13 cellular contexts compared by ENCODE assay signal in the genomic region with DNA sequence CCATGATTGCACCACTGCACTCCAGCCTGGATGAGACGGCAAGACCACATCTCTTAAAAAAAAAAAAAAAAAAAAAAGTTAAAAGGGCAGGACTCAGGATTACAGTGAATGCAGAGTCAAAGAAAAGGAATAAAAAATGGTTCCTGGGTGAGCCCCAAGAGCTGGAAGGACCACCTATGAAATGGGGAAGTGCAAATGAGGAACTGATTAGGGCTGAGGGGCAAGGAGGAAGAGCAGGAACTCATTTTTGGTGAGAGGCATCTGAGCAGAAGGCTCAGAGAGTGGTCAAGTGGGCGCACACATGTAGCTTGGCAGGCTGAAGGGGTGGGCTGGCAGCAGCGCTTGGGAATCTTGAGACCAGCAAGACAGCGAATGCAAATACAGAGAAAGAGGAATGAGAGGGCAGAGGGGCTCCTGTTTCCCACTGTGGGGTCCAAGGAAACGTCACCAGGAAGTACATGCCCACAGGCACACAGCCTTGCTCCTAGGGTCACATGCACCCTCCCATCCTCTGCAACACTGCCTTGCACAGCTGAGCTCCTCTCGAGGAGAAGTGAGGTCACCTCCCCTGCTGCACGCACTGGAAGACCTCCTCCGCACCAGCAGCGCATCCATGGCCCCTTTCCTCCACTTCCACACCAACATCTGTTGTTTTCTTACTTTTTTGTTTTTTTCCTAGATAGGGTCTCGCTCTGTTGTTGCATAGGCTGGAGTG. TPM values are rescaled to one million over a fixed set of nuclear protein-coding genes. Genes with fewer than 3 reads are reported as not detected.
DNase-seq lines count a peak whose midpoint lies in the region; ATAC-seq, FAIRE-seq and TF ChIP-seq lines count a peak whose summit lies in the region.
"Had no signal": no experiment of that assay in that cellular context is flagged by ENCODE, and none has a peak within 500 bp of the region (broad histone marks: within the 10 kb centered on the region; RNA-seq: fewer than 3 reads in every experiment).

No MANE protein-coding gene starts in this region.

- H3K9me3 ChIP-seq in K562 (replicated peaks; ENCODE audit: control insufficient read depth, insufficient read depth, low read depth, low read length) (no peaks in the 10 kb centered on the region), suprapubic skin (no peaks in the 10 kb centered on the region)

- H3K9ac ChIP-seq in K562 (ENCODE audit: insufficient read depth in 1 of 2, low read depth in 2 of 2, low read length in 2 of 2), result no peak overlapping the region

- DNase-seq in Ammon's horn (ENCODE audit: low spot score) (peak; percentile 21), HL-60 (ENCODE audit: low read depth in 1 of 2, low spot score in 1 of 2) (peak in 1 of 2 experiments; percentile 87), K562 (ENCODE audit: extremely low read depth in 1 of 4, low spot score in 3 of 4) (no peak), suprapubic skin (ENCODE audit: low spot score in 2 of 2) (no peak), superior temporal gyrus (ENCODE audit: extremely low spot score) (no peak), NCI-H2196 (lab: John Stamatoyannopoulos, UW; ENCODE audit: unreplicated experiment) (no peak)
- DNase-seq in activated CD4-positive, alpha-beta T cell treated with anti-CD3 and anti-CD28 coated beads, Interleukin-2, amount 10 ng/mL, durations not matched to agents 7 days and 5 days, result no peak
- DNase-seq: activated gamma-delta T cell; CD4-positive, CD25-positive, alpha-beta regulatory T cell; HFFc6; NCI-H526 treated with DMSO at 0.1 percent for 48 hours had no signal

- POLR2A ChIA-PET in K562 (lab: Yijun Ruan, JAX), result no interaction called here
- POLR2A ChIA-PET in activated CD4-positive, alpha-beta T cell treated with anti-CD3 and anti-CD28 coated beads, Interleukin-2, amount 10 ng/mL, durations not matched to agents 7 days and 5 days (lab: Charles Lee), result no interaction called here

- H3K27me3 Mint-ChIP-seq in activated CD4-positive, alpha-beta T cell treated with anti-CD3 and anti-CD28 coated beads, Interleukin-2, amount 10 ng/mL, durations not matched to agents 7 days and 5 days, result no peaks in the 10 kb centered on the region
- H3K27me3 Mint-ChIP-seq: CD4-positive, CD25-positive, alpha-beta regulatory T cell had no signal

- intact Hi-C loops in K562 (cut with micrococcal nuclease), result no loop called here

- no peak for TF ChIP-seq RAD21 in K562 (CRISPR knock-in tag; conservative IDR thresholded peaks at IDR 0.05 in 1 of 2, IDR thresholded peaks at IDR 0.05 in 1 of 2)

- no peak for TF ChIP-seq EP300 in K562 (IDR thresholded peaks at IDR 0.05; ENCODE audit: low read length)
- TF ChIP-seq EP300 in suprapubic skin (IDR thresholded peaks at IDR 0.05), result no peak

- H3K36me3 ChIP-seq in K562 (ENCODE audit: control insufficient read depth, insufficient read depth, low read length), result peaks cover 14% of the 10 kb centered on the region
- no peaks in the 10 kb centered on the region for H3K36me3 ChIP-seq in suprapubic skin

- TF ChIP-seq CTCF in HL-60 (IDR thresholded peaks at IDR 0.05; ENCODE audit: insufficient read depth, low read length) (no peak), K562 (IDR thresholded peaks at IDR 0.05 in 2 of 3, conservative IDR thresholded peaks at IDR 0.05 in 1 of 3; ENCODE audit: insufficient read depth in 2 of 3, low read depth in 1 of 3, low read length in 3 of 3) (no peak), suprapubic skin (IDR thresholded peaks at IDR 0.05) (no peak)

- H4K20me1 ChIP-seq in K562 (replicated peaks; ENCODE audit: control insufficient read depth, insufficient read depth, low read length), result no peaks in the 10 kb centered on the region

- H3K4me1 Mint-ChIP-seq in activated CD4-positive, alpha-beta T cell treated with anti-CD3 and anti-CD28 coated beads, Interleukin-2, amount 10 ng/mL, durations not matched to agents 7 days and 5 days, result peaks cover 2% of the 10 kb centered on the region

- in situ Hi-C loops in K562 (cut with MboI), result no loop called here

- H3K36me3 Mint-ChIP-seq in activated CD4-positive, alpha-beta T cell treated with anti-CD3 and anti-CD28 coated beads, Interleukin-2, amount 10 ng/mL, durations not matched to agents 7 days and 5 days (ENCODE audit: low read depth), result peaks cover 18% of the 10 kb centered on the region

- TF ChIP-seq POLR2A in K562 (conservative IDR thresholded peaks at IDR 0.05) (no peak), suprapubic skin (IDR thresholded peaks at IDR 0.05) (no peak)

- H3K9me1 ChIP-seq in K562 (ENCODE audit: control insufficient read depth, insufficient read depth, low read length), result no peaks in the 10 kb centered on the region

- no peak overlapping the region for H3K27ac Mint-ChIP-seq in activated CD4-positive, alpha-beta T cell treated with anti-CD3 and anti-CD28 coated beads, Interleukin-2, amount 10 ng/mL, durations not matched to agents 7 days and 5 days
- H3K27ac Mint-ChIP-seq: HFFc6 had no signal

- ATAC-seq in GM18868 (IDR thresholded peaks at IDR 0.05; ENCODE audit: unreplicated experiment), result peak; percentile 78
- no peak for ATAC-seq in K562

- 68% methylated on average over 5 of the region's 10 CpGs for WGBS in K562 (ENCODE audit: insufficient coverage, low coverage, missing lambda C conversion rate)
- whole genome bisulfite sequencing in suprapubic skin, result 76% methylated on average over 10 of the region's 10 CpGs

- H3K4me3 ChIP-seq in HL-60 (replicated peaks; ENCODE audit: insufficient read depth, low read length) (no peak overlapping the region), K562 (no peak overlapping the region), suprapubic skin (no peak overlapping the region)
- H3K4me3 ChIP-seq: dorsolateral prefrontal cortex had no signal

- no peaks in the 10 kb centered on the region for H3K79me2 ChIP-seq in K562 (ENCODE audit: control insufficient read depth, insufficient read depth, low read length)

- H2AFZ ChIP-seq in K562 (ENCODE audit: low read depth, low read length), result no peak overlapping the region

- H3K4me2 ChIP-seq in K562 (ENCODE audit: insufficient read depth, low read length), result no peak overlapping the region

- CTCF ChIA-PET in K562 (lab: Yijun Ruan, JAX; ENCODE audit: low intra/inter-chr PET ratio), result no interaction called here
- CTCF ChIA-PET in activated CD4-positive, alpha-beta T cell treated with anti-CD3 and anti-CD28 coated beads, Interleukin-2, amount 10 ng/mL, durations not matched to agents 7 days and 5 days (lab: Charles Lee), result no interaction called here

- H3K4me3 Mint-ChIP-seq in activated CD4-positive, alpha-beta T cell treated with anti-CD3 and anti-CD28 coated beads, Interleukin-2, amount 10 ng/mL, durations not matched to agents 7 days and 5 days, result no peak overlapping the region
- H3K4me3 Mint-ChIP-seq: CD4-positive, CD25-positive, alpha-beta regulatory T cell; HFFc6 had no signal

- H3K27me3 ChIP-seq in HL-60 (ENCODE audit: insufficient read depth, poor library complexity, severe bottlenecking) (no peaks in the 10 kb centered on the region), K562 (ENCODE audit: control insufficient read depth in 2 of 2, insufficient read depth in 2 of 2, low read length in 2 of 2) (no peaks in the 10 kb centered on the region), suprapubic skin (no peaks in the 10 kb centered on the region)

- H3K4me1 ChIP-seq in K562 (replicated peaks in 1 of 2; ENCODE audit: control insufficient read depth in 2 of 2, insufficient read depth in 2 of 2, low read length in 2 of 2) (no peaks in the 10 kb centered on the region; a peak in 1 of 5 replicates), suprapubic skin (no peaks in the 10 kb centered on the region)

- H3K9me3 Mint-ChIP-seq in activated CD4-positive, alpha-beta T cell treated with anti-CD3 and anti-CD28 coated beads, Interleukin-2, amount 10 ng/mL, durations not matched to agents 7 days and 5 days, result no peaks in the 10 kb centered on the region
- H3K9me3 Mint-ChIP-seq: CD4-positive, CD25-positive, alpha-beta regulatory T cell; HFFc6 had no signal

- no peak for FAIRE-seq in K562 (lab: Jason Lieb, UNC)

- H3K27ac ChIP-seq in HL-60 (replicated peaks), result peak overlapping the region; percentile 38; the same call in 1 of the 2 replicates
- H3K27ac ChIP-seq in K562 (ENCODE audit: extremely low read depth, low read depth, low read length), result no peak overlapping the region
- no peak overlapping the region for H3K27ac ChIP-seq in suprapubic skin
- H3K27ac ChIP-seq: dorsolateral prefrontal cortex had no signal

- no TSS peak for BruUV-seq in K562 (replicated peaks; lab: Mats Ljungman, UMichigan)

TF ChIP-seq in K562, 482 proteins besides CTCF, POLR2A, EP300 and RAD21 (continues in another document):
- no peak for TF ChIP-seq PHF20 (IDR thresholded peaks at IDR 0.05; ENCODE audit: partially characterized antibody)

RNA-seq across cellular contexts. Expression of gene PRKX, which starts 49.7 kb away (rescaled TPM):
- total RNA-seq in K562 (2011; cell fraction: chromatin; rRNA removed; ENCODE audit: low replicate concordance), result 42.6 and 68.8 TPM in 2 replicates
- 19.3 and 28.0 TPM in 2 replicates for total RNA-seq in K562 (2011; cell fraction: nucleolus; rRNA removed)
- total RNA-seq in K562 (2011; cell fraction: nucleoplasm; rRNA removed), result 27.3 and 31.7 TPM in 2 replicates
- total RNA-seq in K562 (2014; rRNA removed) (14.0 and 20.6 TPM in 2 replicates), K562 (2014; rRNA removed; fragmentation: Illumina TruSeq; extraction: Trizol) (27.1 and 27.7 TPM in 2 replicates), K562 (2015; rRNA removed; fragmentation: Illumina TruSeq; extraction: Trizol) (22.0 and 23.7 TPM in 2 replicates), K562 (2021) (28.6 and 29.4 TPM in 2 replicates), suprapubic skin (10 to 100 TPM; 27.8 to 43.7 (median 41.2) TPM)
- polyA plus RNA-seq in K562 (2011; rRNA removed) (16.1 and 23.8 TPM in 2 replicates), K562 (2014; fragmentation: Illumina TruSeq; extraction: Trizol) (23.6 and 26.1 TPM in 2 replicates), K562 (2014; fragmentation: Nextera tagmentation; extraction: Ambion mirVana) (1 to 10 TPM; 3.3 to 4.5 TPM), K562 (2014; rRNA removed) (17.0 and 21.9 TPM in 2 replicates)
- polyA plus RNA-seq in K562 (2011; cell fraction: cytosol; rRNA removed), result 7.5 and 10.7 TPM in 2 replicates
- 7.4 and 10.8 TPM in 2 replicates for polyA plus RNA-seq in K562 (2011; cell fraction: nucleus; rRNA removed)
- 12.1 and 16.4 TPM in 2 replicates for polyA plus RNA-seq in K562 (2012)
- 20.5 and 30.4 TPM in 2 replicates for polyA minus RNA-seq in K562 (2011; rRNA and poly(A)+ RNA removed)
- 11.7 and 14.1 TPM in 2 replicates for polyA minus RNA-seq in K562 (2011; cell fraction: cytosol; rRNA and poly(A)+ RNA removed)
- 11.3 and 11.8 TPM in 2 replicates for polyA minus RNA-seq in K562 (2011; cell fraction: nucleus; rRNA and poly(A)+ RNA removed)
- 10 to 100 TPM; 62.7 to 68.2 TPM for total RNA-seq in activated CD4-positive, alpha-beta T cell treated with anti-CD3 and anti-CD28 coated beads, Interleukin-2, amount 10 ng/mL, durations not matched to agents 7 days and 5 days
